16 cellular contexts compared by ENCODE assay signal in the genomic region with DNA sequence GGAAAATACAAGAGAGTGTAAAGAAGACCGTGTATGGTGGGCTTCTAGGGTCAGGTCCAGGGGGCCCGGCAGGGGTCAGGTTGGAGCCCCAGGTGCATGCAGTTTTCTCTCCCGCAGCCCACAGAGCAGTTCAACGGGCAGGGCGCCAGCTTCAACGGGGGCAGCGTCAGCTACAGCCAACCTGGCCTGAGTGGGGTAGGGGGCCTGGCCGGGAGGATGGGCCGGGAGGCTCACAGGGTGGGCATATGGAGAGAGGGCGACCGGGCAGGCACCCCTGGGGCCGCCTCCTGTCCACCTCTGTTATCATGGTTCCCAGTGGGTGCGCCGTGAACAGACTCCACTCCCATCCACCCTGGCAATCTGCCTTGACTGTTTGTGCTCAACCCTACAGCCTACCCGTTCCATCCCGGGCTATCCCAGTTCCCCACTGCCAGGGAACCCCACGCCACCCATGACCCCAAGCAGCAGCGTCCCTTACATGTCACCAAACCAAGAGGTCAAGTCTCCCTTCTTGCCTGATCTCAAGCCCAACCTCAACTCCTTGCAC. TPM values are rescaled to one million over a fixed set of nuclear protein-coding genes. Genes with fewer than 3 reads are reported as not detected.
DNase-seq lines count a peak whose midpoint lies in the region; TF ChIP-seq lines count a peak whose summit lies in the region.
"Had no signal": no experiment of that assay in that cellular context is flagged by ENCODE, and none has a peak within 500 bp of the region (broad histone marks: within the 10 kb centered on the region; RNA-seq: fewer than 3 reads in every experiment).

No MANE protein-coding gene starts in this region.

- POLR2A ChIA-PET in OCI-LY7 (lab: Charles Lee), result no interaction called here

- BruUV-seq in OCI-LY7 (replicated peaks; lab: Mats Ljungman, UMichigan), result TSS peak; percentile 61

- no peaks in the 10 kb centered on the region for H3K27me3 Mint-ChIP-seq in chondrocyte (ENCODE audit: low read depth)
- H3K27me3 Mint-ChIP-seq in progenitor cell of endocrine pancreas, result no peaks in the 10 kb centered on the region
- H3K27me3 Mint-ChIP-seq: B cell had no signal

- peaks cover 58% of the 10 kb centered on the region for H3K36me3 ChIP-seq in OCI-LY7 (ENCODE audit: insufficient read depth, low read length)

- no peak overlapping the region for H3K27ac ChIP-seq in OCI-LY7 (ENCODE audit: low read depth, low read length, poor library complexity, severe bottlenecking)

- no peak overlapping the region for H2AFZ ChIP-seq in OCI-LY7 (ENCODE audit: low read length)

- H3K4me1 ChIP-seq in OCI-LY7 (ENCODE audit: insufficient read depth, low read length, poor library complexity, severe bottlenecking), result no peaks in the 10 kb centered on the region

- H3K79me2 ChIP-seq in OCI-LY7 (ENCODE audit: insufficient read depth, low read depth, low read length), result no peaks in the 10 kb centered on the region

- TF ChIP-seq CTCF in OCI-LY7 (conservative IDR thresholded peaks at IDR 0.05; ENCODE audit: low read length) (no peak), chondrocyte (IDR thresholded peaks at IDR 0.05) (no peak), progenitor cell of endocrine pancreas (IDR thresholded peaks at IDR 0.05; ENCODE audit: unreplicated experiment) (no peak)

- no peaks in the 10 kb centered on the region for H3K9me3 Mint-ChIP-seq in chondrocyte (ENCODE audit: low read depth)
- no peaks in the 10 kb centered on the region for H3K9me3 Mint-ChIP-seq in progenitor cell of endocrine pancreas (ENCODE audit: low read depth)

- H3K36me3 Mint-ChIP-seq in chondrocyte (ENCODE audit: low read depth), result peaks cover 24% of the 10 kb centered on the region
- H3K36me3 Mint-ChIP-seq in progenitor cell of endocrine pancreas (ENCODE audit: insufficient read depth), result peaks cover 19% of the 10 kb centered on the region

- DNase-seq in D341Med (ENCODE audit: low spot score) (peak; percentile 16), OCI-LY7 (ENCODE audit: low spot score) (no peak), chondrocyte (ENCODE audit: low spot score) (peak; percentile 82), progenitor cell of endocrine pancreas (ENCODE audit: low spot score, unreplicated experiment) (no peak), SW480 (ENCODE audit: low spot score) (no peak), NCI-H748 (lab: John Stamatoyannopoulos, UW; ENCODE audit: unreplicated experiment) (no peak), NCI-H510A treated with DMSO at 0.1 percent for 48 hours (lab: John Stamatoyannopoulos, UW) (no peak)
- DNase-seq: GF-D8, GOT3, NCI-H1105 treated with DMSO at 0.1 percent for 48 hours, NCI-H1694, NCI-H2081 treated with DMSO at 0.1 percent for 48 hours, NCI-H774, RPMI8226 had no signal

- H3K9me2 ChIP-seq in OCI-LY7 (ENCODE audit: insufficient read depth, low read length), result no peaks in the 10 kb centered on the region

- H3K9me3 ChIP-seq in OCI-LY7 (ENCODE audit: low read length), result no peaks in the 10 kb centered on the region
- H3K9me3 ChIP-seq: Caco-2 had no signal

- no peak overlapping the region for H3K4me3 Mint-ChIP-seq in chondrocyte (ENCODE audit: unreplicated experiment)
- no peak overlapping the region for H3K4me3 Mint-ChIP-seq in progenitor cell of endocrine pancreas (ENCODE audit: low read depth)
- H3K4me3 Mint-ChIP-seq: B cell had no signal

- intact Hi-C loops in OCI-LY7 (cut with micrococcal nuclease; ENCODE audit: unreplicated experiment), result no loop called here

- CTCF ChIA-PET in OCI-LY7 (lab: Charles Lee; ENCODE audit: unreplicated experiment), result no interaction called here

- H3K27ac Mint-ChIP-seq in chondrocyte (ENCODE audit: unreplicated experiment) (no peak overlapping the region), progenitor cell of endocrine pancreas (peak overlapping the region; percentile 25)
- H3K27ac Mint-ChIP-seq: B cell had no signal

- peaks cover 2% of the 10 kb centered on the region for H3K4me1 Mint-ChIP-seq in chondrocyte (ENCODE audit: low read depth)
- H3K4me1 Mint-ChIP-seq in progenitor cell of endocrine pancreas (ENCODE audit: low read depth), result no peaks in the 10 kb centered on the region

- H4K20me1 ChIP-seq in OCI-LY7 (ENCODE audit: insufficient read depth, low read length), result no peaks in the 10 kb centered on the region

- no peak overlapping the region for H3K4me3 ChIP-seq in OCI-LY7 (ENCODE audit: low read depth, low read length, poor library complexity, severe bottlenecking)

- H3K4me2 ChIP-seq in OCI-LY7 (ENCODE audit: low read length), result no peak overlapping the region

RNA-seq across cellular contexts. Expression of gene ZMIZ2, which starts 11.5 kb away (rescaled TPM):
- 17.2 and 18.0 TPM in 2 replicates for total RNA-seq in OCI-LY7 (2014; rRNA removed; shearing (Covaris generic))
- total RNA-seq in OCI-LY7 (2022) (79.7 and 91.7 TPM in 2 replicates), chondrocyte (68.5 to 73.5 TPM (median 72.6 TPM) in 3 replicates), progenitor cell of endocrine pancreas (217 and 222 TPM in 2 replicates)

RNA-seq across cellular contexts. Expression of gene PPIA, which starts 36.4 kb away (rescaled TPM):
- total RNA-seq in OCI-LY7 (2014; rRNA removed; shearing (Covaris generic)), result 2,827 and 2,935 TPM in 2 replicates
- total RNA-seq in OCI-LY7 (2022) (2,267 and 2,573 TPM in 2 replicates), chondrocyte (1,108 to 1,479 TPM (median 1,462 TPM) in 3 replicates), progenitor cell of endocrine pancreas (1,323 and 1,353 TPM in 2 replicates)

Comparison
In these comparisons a context has a peak if more than half of its experiments do, and no peak if none do; other contexts are left out.
1. DNase-seq: peak in D341Med (single experiment) and chondrocyte (single experiment); none in OCI-LY7 (single experiment), progenitor cell of endocrine pancreas (single experiment), SW480 (single experiment), NCI-H748 (single experiment) and NCI-H510A treated with DMSO at 0.1 percent for 48 hours (single experiment).